Comparison of ENCODE assay signal across 17 cellular contexts in genomic region chr1:110464340-110464739, GRCh38. TPM values are rescaled to one million over a fixed set of nuclear protein-coding genes. Genes with fewer than 3 reads are reported as not detected.
DNase-seq lines count a peak whose midpoint lies in the region; ATAC-seq, FAIRE-seq and TF ChIP-seq lines count a peak whose summit lies in the region.
"Had no signal": no experiment of that assay in that cellular context is flagged by ENCODE, and none has a peak within 500 bp of the region (broad histone marks: within the 10 kb centered on the region; RNA-seq: fewer than 3 reads in every experiment).

No MANE protein-coding gene starts in this region.

- peak overlapping the region; percentile 67 for H3K4me2 ChIP-seq in A549

- no peak for TF ChIP-seq CTCF in A549 (IDR thresholded peaks at IDR 0.05)
- no peak for TF ChIP-seq CTCF in lung (IDR thresholded peaks at IDR 0.05; ENCODE audit: control extremely low read depth, extremely low read depth)

- H3K4me3 ChIP-seq in A549: no peak overlapping the region
- H3K4me3 ChIP-seq in lung: no peak overlapping the region
- H3K4me3 ChIP-seq: left ventricle myocardium inferior, SJCRH30 had no signal

- TF ChIP-seq EP300 in A549 (IDR thresholded peaks at IDR 0.05): no peak

- H3K27ac ChIP-seq in A549 (peak overlapping the region; percentile 66 to 79), epithelial cell of prostate (peak overlapping the region; percentile 16), lung (ENCODE audit: low read depth in 1 of 2, low read length in 1 of 2) (peak overlapping the region in 1 of 2 donors; percentile 40)
- H3K27ac ChIP-seq: left ventricle myocardium inferior, SJCRH30 had no signal

- TF ChIP-seq POLR2A in A549 (IDR thresholded peaks at IDR 0.05; ENCODE audit: low read length): no peak

- H3K4me1 ChIP-seq in A549 (peaks cover 29% of the 10 kb centered on the region), lung (ENCODE audit: control insufficient read depth in 2 of 2, insufficient read depth in 2 of 2, low read length in 2 of 2) (peaks cover 0 to 3% of the 10 kb centered on the region in 2 donors)
- H3K4me1 ChIP-seq: SJCRH30 had no signal

- WGBS in A549 (ENCODE audit: missing lambda C conversion rate): 37% methylated on average over 2 of the region's 2 CpGs
- WGBS in lung, 2 donors: 68 to 86% methylated on average over 2 of the region's 2 CpGs

- no peak for FAIRE-seq in A549 (lab: Jason Lieb, UNC)

- no peak for TF ChIP-seq RAD21 in A549 (conservative IDR thresholded peaks at IDR 0.05 in 1 of 2, IDR thresholded peaks at IDR 0.05 in 1 of 2)

- no peaks in the 10 kb centered on the region for H3K27me3 ChIP-seq in lung (ENCODE audit: control insufficient read depth, insufficient read depth)

- ATAC-seq in A549 (peak; percentile 52 to 74), lung (ENCODE audit: insufficient read depth, low FRiP score) (peak; percentile 49), GM19455 (IDR thresholded peaks at IDR 0.05; ENCODE audit: unreplicated experiment) (no peak), GM18520 (IDR thresholded peaks at IDR 0.05; ENCODE audit: unreplicated experiment) (no peak)
- ATAC-seq: natural killer cell treated with Interleukin-12 subunit alpha and Interleukin-12 subunit beta and Interleukin-15 and Interleukin-18, amount 100 ng/mL, for 72 hours had no signal

- CTCF ChIA-PET in A549 (lab: Yijun Ruan, JAX): interaction anchor here (0.8 to 23.9 kb wide), 13 partner anchors 10 to 258 kb away, joined by 3 to 338 read pairs (median 6); partner anchors contain the start of genes KCNC4 and LAMTOR5

- DNase-seq in A549 (ENCODE audit: low read depth in 1 of 2, low spot score in 1 of 2) (peak; percentile 20 to 33), HS-5 (ENCODE audit: low read depth) (peak; percentile 39), epithelial cell of prostate (ENCODE audit: low read depth, low spot score) (peak; percentile 33), lung (ENCODE audit: low spot score) (no peak), HuH-7 (ENCODE audit: low spot score) (no peak)
- DNase-seq in stimulated activated CD4-positive, alpha-beta T cell treated with anti-CD3 and anti-CD28 coated beads, Interleukin-2, amount 100 ng/mL, for 48 hours: no peak
- DNase-seq: activated CD4-positive, alpha-beta T cell treated with anti-CD3 and anti-CD28 coated beads, Interleukin-2, amount 50 U/mL, for 1 hour; AML-193; effector memory CD4-positive, alpha-beta T cell; hippocampal formation; left ventricle myocardium inferior; SJCRH30 had no signal

- no peaks in the 10 kb centered on the region for H3K36me3 ChIP-seq in lung (ENCODE audit: control insufficient read depth in 2 of 2, insufficient read depth in 2 of 2, low read length in 2 of 2)
- H3K36me3 ChIP-seq: left ventricle myocardium inferior, SJCRH30 had no signal

- no peaks in the 10 kb centered on the region for H3K9me3 ChIP-seq in A549
- H3K9me3 ChIP-seq in lung (ENCODE audit: control insufficient read depth in 2 of 2, insufficient read depth in 1 of 2, low read length in 1 of 2): peaks cover 0 to 2% of the 10 kb centered on the region in 2 donors
- H3K9me3 ChIP-seq: left ventricle myocardium inferior, SJCRH30 had no signal

- POLR2A ChIA-PET in A549 (lab: Yijun Ruan, JAX): no interaction called here

TF ChIP-seq in A549, 52 proteins besides CTCF, POLR2A, EP300 and RAD21:
- TF ChIP-seq GATA3 (IDR thresholded peaks at IDR 0.05; ENCODE audit: borderline replicate concordance) (peak; percentile 61; the same call in 1 of the 2 replicates), HOXB5 (CRISPR knock-in tag; IDR thresholded peaks at IDR 0.05) (no peak), JUNB (IDR thresholded peaks at IDR 0.05) (peak; percentile 50), FOXS1 (CRISPR knock-in tag; IDR thresholded peaks at IDR 0.05) (no peak), ATOH8 (CRISPR knock-in tag; IDR thresholded peaks at IDR 0.05; ENCODE audit: low read depth) (no peak), ELK1 (IDR thresholded peaks at IDR 0.05; ENCODE audit: low read depth, low read length) (no peak), TP53 (CRISPR knock-in tag; IDR thresholded peaks at IDR 0.05) (no peak), CEBPB (IDR thresholded peaks at IDR 0.05) (peak; percentile 54 to 69; a peak in 3 of 4 replicates), FOSL2 (IDR thresholded peaks at IDR 0.05) (peak; percentile 48; the same call in 1 of the 2 replicates), FOSL2 (CRISPR knock-in tag; IDR thresholded peaks at IDR 0.05) (peak; percentile 72)
- TF ChIP-seq, protein P1, sequence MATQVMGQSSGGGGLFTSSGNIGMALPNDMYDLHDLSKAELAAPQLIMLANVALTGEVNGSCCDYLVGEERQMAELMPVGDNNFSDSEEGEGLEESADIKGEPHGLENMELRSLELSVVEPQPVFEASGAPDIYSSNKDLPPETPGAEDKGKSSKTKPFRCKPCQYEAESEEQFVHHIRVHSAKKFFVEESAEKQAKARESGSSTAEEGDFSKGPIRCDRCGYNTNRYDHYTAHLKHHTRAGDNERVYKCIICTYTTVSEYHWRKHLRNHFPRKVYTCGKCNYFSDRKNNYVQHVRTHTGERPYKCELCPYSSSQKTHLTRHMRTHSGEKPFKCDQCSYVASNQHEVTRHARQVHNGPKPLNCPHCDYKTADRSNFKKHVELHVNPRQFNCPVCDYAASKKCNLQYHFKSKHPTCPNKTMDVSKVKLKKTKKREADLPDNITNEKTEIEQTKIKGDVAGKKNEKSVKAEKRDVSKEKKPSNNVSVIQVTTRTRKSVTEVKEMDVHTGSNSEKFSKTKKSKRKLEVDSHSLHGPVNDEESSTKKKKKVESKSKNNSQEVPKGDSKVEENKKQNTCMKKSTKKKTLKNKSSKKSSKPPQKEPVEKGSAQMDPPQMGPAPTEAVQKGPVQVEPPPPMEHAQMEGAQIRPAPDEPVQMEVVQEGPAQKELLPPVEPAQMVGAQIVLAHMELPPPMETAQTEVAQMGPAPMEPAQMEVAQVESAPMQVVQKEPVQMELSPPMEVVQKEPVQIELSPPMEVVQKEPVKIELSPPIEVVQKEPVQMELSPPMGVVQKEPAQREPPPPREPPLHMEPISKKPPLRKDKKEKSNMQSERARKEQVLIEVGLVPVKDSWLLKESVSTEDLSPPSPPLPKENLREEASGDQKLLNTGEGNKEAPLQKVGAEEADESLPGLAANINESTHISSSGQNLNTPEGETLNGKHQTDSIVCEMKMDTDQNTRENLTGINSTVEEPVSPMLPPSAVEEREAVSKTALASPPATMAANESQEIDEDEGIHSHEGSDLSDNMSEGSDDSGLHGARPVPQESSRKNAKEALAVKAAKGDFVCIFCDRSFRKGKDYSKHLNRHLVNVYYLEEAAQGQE (IDR thresholded peaks at IDR 0.05): no peak

RNA-seq across cellular contexts. Expression of gene PROK1, which starts 13.4 kb away (rescaled TPM):
- polyA plus RNA-seq in A549 (2011; rRNA removed): not detected in 2 replicates
- not detected in 2 replicates for polyA plus RNA-seq in A549 (2012; cell fraction: cytosol; rRNA removed)
- not detected in 2 replicates for polyA plus RNA-seq in A549 (2012; cell fraction: nucleus; rRNA removed)
- polyA plus RNA-seq in A549 (2017; fragmentation: RNase III; extraction: RNeasy Plus Mini Kit Qiagen cat#74134 plus additional on column Dnase treatment): not detected in 3 replicates
- not detected in 2 replicates for polyA minus RNA-seq in A549 (2011; rRNA and poly(A)+ RNA removed)
- not detected for total RNA-seq in lung
- polyA plus RNA-seq in lung: under 1 TPM; 0.05 to 0.22 TPM
- total RNA-seq: activated T-helper 1 cell treated with anti-CD3 and anti-CD28 coated beads, Interleukin-12 subunit alpha, Interleukin-12 subunit beta, Interleukin-2, Interleukin-4 antibody, amounts not matched to agents 30 ng/mL and 10 ng/mL and 1 ng/mL, durations not matched to agents 14 hours and 24 hours and 36 hours; HT1080; left ventricle myocardium inferior; SJCRH30 had no signal

RNA-seq across cellular contexts. Expression of gene KCNA10, which starts 54.6 kb away (rescaled TPM):
- polyA plus RNA-seq in A549 (2011; rRNA removed) (not detected in 2 replicates), A549 (2017; fragmentation: RNase III; extraction: RNeasy Plus Mini Kit Qiagen cat#74134 plus additional on column Dnase treatment) (not detected in 3 replicates), lung (not detected)
- not detected in 2 replicates for polyA plus RNA-seq in A549 (2012; cell fraction: cytosol; rRNA removed)
- polyA plus RNA-seq in A549 (2012; cell fraction: nucleus; rRNA removed): not detected in 2 replicates
- not detected in 2 replicates for polyA minus RNA-seq in A549 (2011; rRNA and poly(A)+ RNA removed)
- total RNA-seq in lung: not detected
- total RNA-seq: activated T-helper 1 cell treated with anti-CD3 and anti-CD28 coated beads, Interleukin-12 subunit alpha, Interleukin-12 subunit beta, Interleukin-2, Interleukin-4 antibody, amounts not matched to agents 30 ng/mL and 10 ng/mL and 1 ng/mL, durations not matched to agents 14 hours and 24 hours and 36 hours; HT1080; left ventricle myocardium inferior; natural killer cell treated with Interleukin-12 subunit alpha and Interleukin-12 subunit beta and Interleukin-15 and Interleukin-18, amount 100 ng/mL, for 72 hours; SJCRH30 had no signal

RNA-seq across cellular contexts. Expression of gene LAMTOR5, which starts 56.8 kb away (rescaled TPM):
- polyA plus RNA-seq in A549 (2011; rRNA removed): 256 and 314 TPM in 2 replicates
- polyA plus RNA-seq in A549 (2012; cell fraction: cytosol; rRNA removed): 293 and 304 TPM in 2 replicates
- polyA plus RNA-seq in A549 (2012; cell fraction: nucleus; rRNA removed): 86.8 and 153 TPM in 2 replicates
- 217 to 254 TPM (median 251 TPM) in 3 replicates for polyA plus RNA-seq in A549 (2017; fragmentation: RNase III; extraction: RNeasy Plus Mini Kit Qiagen cat#74134 plus additional on column Dnase treatment)
- 59.2 and 75.3 TPM in 2 replicates for polyA minus RNA-seq in A549 (2011; rRNA and poly(A)+ RNA removed)
- total RNA-seq in lung: 100 to 1,000 TPM in 1 of 2 donors, 10 to 100 TPM in 1; 45.6 to 115 TPM
- polyA plus RNA-seq in lung: 100 to 1,000 TPM; 369 to 427 TPM

Comparison
In these comparisons a context has a peak if more than half of its experiments do, and no peak if none do; other contexts are left out.
1. ATAC-seq: peak in A549 (2 of 2) and lung (single experiment); none in GM19455 (single experiment) and GM18520 (single experiment).
2. DNase-seq: peak in A549 (2 of 2), HS-5 (single experiment) and epithelial cell of prostate (single experiment); none in lung (single experiment), stimulated activated CD4-positive, alpha-beta T cell treated with anti-CD3 and anti-CD28 coated beads, Interleukin-2, amount 100 ng/mL, for 48 hours (0 of 2) and HuH-7 (single experiment).